ENCODE assay signal across 18 cellular contexts in genomic region chr15:71239592-71240364, GRCh38.
DNase-seq lines count a peak whose midpoint lies in the region; ATAC-seq, FAIRE-seq and TF ChIP-seq lines count a peak whose summit lies in the region.
"Had no signal": no experiment of that assay in that cellular context is flagged by ENCODE, and none has a peak within 500 bp of the region (broad histone marks: within the 10 kb centered on the region; RNA-seq: fewer than 3 reads in every experiment).

No MANE protein-coding gene starts in this region.

- H3K4me2 ChIP-seq in mammary epithelial cell (ENCODE audit: insufficient read depth, low read depth, low read length) (no peak overlapping the region), H1 (ENCODE audit: insufficient read depth in 1 of 2, low read depth in 2 of 2, low read length in 2 of 2) (no peak overlapping the region)
- H3K4me2 ChIP-seq: BLaER1 treated with 17β-estradiol and CSF1 and Interleukin-3, amounts not matched to agents 10 nM and 100 nM had no signal

- H3K36me3 Mint-ChIP-seq in MCF 10A (ENCODE audit: insufficient read depth, unreplicated experiment) (peaks cover 12% of the 10 kb centered on the region), nephron (ENCODE audit: low read depth) (no peaks in the 10 kb centered on the region)

- no peak overlapping the region for H2AK5ac ChIP-seq in H1 (ENCODE audit: low read depth, low read length)

- H3K9me3 Mint-ChIP-seq in MCF 10A (ENCODE audit: unreplicated experiment) (no peaks in the 10 kb centered on the region), nephron (peaks cover 3% of the 10 kb centered on the region)
- H3K9me3 Mint-ChIP-seq: H9 had no signal

- H2BK120ac ChIP-seq in H1 (replicated peaks; ENCODE audit: low read depth, low read length), result no peak overlapping the region

- H4K8ac ChIP-seq in H1 (ENCODE audit: extremely low read depth, insufficient read depth, low read length), result no peak overlapping the region

- WGBS in mammary epithelial cell (ENCODE audit: low coverage, missing lambda C conversion rate), result 90% methylated on average over 10 of the region's 10 CpGs
- WGBS in H1 (ENCODE audit: extremely low coverage in 1 of 2, insufficient coverage in 1 of 2, insufficient read length in 1 of 2, insufficient replicate concordance in 2 of 2, low coverage in 1 of 2, low lambda C conversion rate in 2 of 2, missing lambda C conversion rate in 1 of 2), 2 experiments, result 86% methylated on average over 10 of the region's 10 CpGs; no CpG with 5 or more reads in 1 of the 2 experiments

- CTCF ChIA-PET in MCF 10A (lab: Yijun Ruan, JAX), result interaction anchor here (0.6 to 0.7 kb wide), 5 partner anchors 11 to 515 kb away, joined by 3 to 4 read pairs (median 4); partner anchors contain the start of gene THSD4
- CTCF ChIA-PET in mammary epithelial cell (lab: Charles Lee; ENCODE audit: low non-redundant PET), result no interaction called here
- CTCF ChIA-PET in H1 (lab: Charles Lee; ENCODE audit: partially characterized antibody), result interaction anchor here (0.7 to 1.8 kb wide), 8 partner anchors 9 to 974 kb away, joined by 3 to 8 read pairs (median 4); no protein-coding TSS in a partner anchor

- H3K14ac ChIP-seq in H1 (ENCODE audit: insufficient read length), result no peak overlapping the region

- BruUV-seq in MCF 10A (replicated peaks; lab: Mats Ljungman, UMichigan), result no TSS peak
- no TSS peak for BruUV-seq in mammary epithelial cell (replicated peaks; lab: Mats Ljungman, UMichigan)

- no peak for TF ChIP-seq POLR2A in H1 (IDR thresholded peaks at IDR 0.05; ENCODE audit: control extremely low read depth in 1 of 2, low read depth in 2 of 2, low read length in 2 of 2)

- H3K18ac ChIP-seq in H1 (ENCODE audit: extremely low read depth, low read length), result no peak overlapping the region; the same call in 1 of the 2 replicates

- no peaks in the 10 kb centered on the region for H4K20me1 ChIP-seq in mammary epithelial cell (ENCODE audit: insufficient read depth, low read length)
- no peaks in the 10 kb centered on the region for H4K20me1 ChIP-seq in H1 (replicated peaks in 1 of 2; ENCODE audit: control insufficient read depth in 1 of 2, insufficient read depth in 2 of 2, low read length in 2 of 2)
- H4K20me1 ChIP-seq: BLaER1 treated with 17β-estradiol and CSF1 and Interleukin-3, amounts not matched to agents 10 nM and 100 nM had no signal

- in situ Hi-C loops in mammary epithelial cell (cut with MboI; ENCODE audit: low sequenced_read_pairs in 2 of 2), result no loop called here

- TF ChIP-seq CTCF in MCF 10A (IDR thresholded peaks at IDR 0.05; ENCODE audit: unreplicated experiment) (no peak), mammary epithelial cell (conservative IDR thresholded peaks at IDR 0.05 in 1 of 2, IDR thresholded peaks at IDR 0.05 in 1 of 2; ENCODE audit: extremely low read depth in 1 of 2, insufficient read depth in 1 of 2, low read depth in 1 of 2, low read length in 2 of 2) (no peak), H1 (IDR thresholded peaks at IDR 0.05; ENCODE audit: control extremely low read depth in 1 of 3, insufficient read depth in 1 of 3, low read depth in 1 of 3, low read length in 3 of 3) (no peak), nephron (IDR thresholded peaks at IDR 0.05; ENCODE audit: unreplicated experiment in 3 of 3) (no peak)

- no peaks in the 10 kb centered on the region for H3K79me1 ChIP-seq in H1 (ENCODE audit: low read depth, low read length)

- H3K4me1 Mint-ChIP-seq in MCF 10A (ENCODE audit: insufficient read depth, unreplicated experiment) (peaks cover 27% of the 10 kb centered on the region), nephron (peaks cover 37% of the 10 kb centered on the region)

- H3K27ac ChIP-seq in mammary epithelial cell (ENCODE audit: insufficient read depth, low read depth, low read length) (no peak overlapping the region), H1 (ENCODE audit: low read depth, low read length) (no peak overlapping the region)
- H3K27ac ChIP-seq: BLaER1 treated with 17β-estradiol and CSF1 and Interleukin-3, amounts not matched to agents 10 nM and 100 nM had no signal

- peaks cover 2% of the 10 kb centered on the region for H3K79me2 ChIP-seq in mammary epithelial cell (ENCODE audit: insufficient read depth, low read length)
- H3K79me2 ChIP-seq in H1 (ENCODE audit: control insufficient read depth in 1 of 2, insufficient read depth in 2 of 2, low read length in 2 of 2), result no peaks in the 10 kb centered on the region

- H3K27me3 Mint-ChIP-seq in MCF 10A (ENCODE audit: insufficient read depth, unreplicated experiment), result no peaks in the 10 kb centered on the region
- peaks cover 9% of the 10 kb centered on the region for H3K27me3 Mint-ChIP-seq in nephron (ENCODE audit: low read depth)

- peak overlapping the region; percentile 22 for H4K5ac ChIP-seq in H1 (ENCODE audit: insufficient read length, low read depth, low read length)

- no peak overlapping the region for H2BK15ac ChIP-seq in H1 (ENCODE audit: low read length)

- H2BK5ac ChIP-seq in H1 (ENCODE audit: low read depth, low read length), result 0 out of 2 replicates have a peak overlapping the region, but pooled peaks have one; percentile 8

- no peaks in the 10 kb centered on the region for H3K9me3 ChIP-seq in mammary epithelial cell (replicated peaks; ENCODE audit: insufficient read depth, low read length)
- no peaks in the 10 kb centered on the region for H3K9me3 ChIP-seq in H1 (ENCODE audit: insufficient read depth in 2 of 2, low read depth in 1 of 2, low read length in 1 of 2)
- H3K9me3 ChIP-seq: BLaER1 treated with 17β-estradiol and CSF1 and Interleukin-3, amounts not matched to agents 10 nM and 100 nM had no signal

- no peak overlapping the region for H3K4me3 ChIP-seq in mammary epithelial cell (replicated peaks in 1 of 3; ENCODE audit: insufficient read depth in 1 of 3, low read depth in 2 of 3, low read length in 3 of 3)
- H3K4me3 ChIP-seq in H1 (ENCODE audit: extremely low read depth in 1 of 4, insufficient read depth in 2 of 4, low read depth in 3 of 4, low read length in 4 of 4), result no peak overlapping the region
- H3K4me3 ChIP-seq: BLaER1 treated with 17β-estradiol and CSF1 and Interleukin-3, amounts not matched to agents 10 nM and 100 nM had no signal

- ATAC-seq in HG03159 (IDR thresholded peaks at IDR 0.05; ENCODE audit: unreplicated experiment), result no peak

- peak overlapping the region; percentile 43; the same call in 1 of the 2 replicates for H2BK20ac ChIP-seq in H1 (ENCODE audit: low read length)

- no peak overlapping the region for H4K91ac ChIP-seq in H1 (replicated peaks; ENCODE audit: insufficient read length, low read length)

- H3K56ac ChIP-seq in H1 (replicated peaks; ENCODE audit: insufficient read length, low read depth, low read length), result no peak overlapping the region

- no peaks in the 10 kb centered on the region for H3K23me2 ChIP-seq in H1 (ENCODE audit: low read depth, low read length)

- no peak for FAIRE-seq in H1 (lab: Jason Lieb, UNC)
- FAIRE-seq: GM12892 had no signal

- H3K4me1 ChIP-seq in mammary epithelial cell (ENCODE audit: insufficient read depth, low read length), result peaks cover 11% of the 10 kb centered on the region
- peaks cover 0 to 8% (median 3%) of the 10 kb centered on the region in 4 experiments; a peak in 3 of 7 replicates for H3K4me1 ChIP-seq in H1 (replicated peaks in 1 of 4; ENCODE audit: control insufficient read depth in 3 of 4, insufficient read depth in 4 of 4, low read length in 3 of 4)
- H3K4me1 ChIP-seq: BLaER1 treated with 17β-estradiol and CSF1 and Interleukin-3, amounts not matched to agents 10 nM and 100 nM had no signal

- H3K27ac Mint-ChIP-seq in MCF 10A (ENCODE audit: low read depth, unreplicated experiment) (peak overlapping the region; percentile 57), nephron (peak overlapping the region in 2 of 3 experiments; percentile 25 to 42)
- H3K27ac Mint-ChIP-seq: H9 had no signal

- DNase-seq in MCF 10A (ENCODE audit: unreplicated experiment) (no peak), mammary epithelial cell (no peak), NCI-H69 (lab: John Stamatoyannopoulos, UW) (peak; percentile 9), H1 (ENCODE audit: low read depth in 1 of 2, low spot score in 2 of 2) (no peak), KG1 (lab: John Stamatoyannopoulos, UW) (no peak), GM19238 (ENCODE audit: insufficient read length, low spot score) (no peak)
- DNase-seq: 8988T, GF-D8, H9, KBM-7, NCI-H1092, NCI-H146, NCI-H2081, SIG-M5 had no signal

- peaks cover 17% of the 10 kb centered on the region for H3K36me3 ChIP-seq in mammary epithelial cell (ENCODE audit: insufficient read depth, low read length)
- H3K36me3 ChIP-seq in H1 (ENCODE audit: control insufficient read depth in 2 of 4, insufficient read depth in 4 of 4, low read length in 3 of 4), result no peaks in the 10 kb centered on the region; a peak in 1 of 8 replicates
- H3K36me3 ChIP-seq: BLaER1 treated with 17β-estradiol and CSF1 and Interleukin-3, amounts not matched to agents 10 nM and 100 nM had no signal

- dilution Hi-C loops in mammary epithelial cell (cut with HindIII; ENCODE audit: low sequenced_read_pairs), result no loop called here

- TF ChIP-seq EP300 in H1 (IDR thresholded peaks at IDR 0.05; ENCODE audit: borderline replicate concordance in 1 of 2, low read depth in 2 of 2, low read length in 2 of 2), result no peak

- H3K4me3 Mint-ChIP-seq in MCF 10A (ENCODE audit: unreplicated experiment) (no peak overlapping the region), nephron (no peak overlapping the region)
- H3K4me3 Mint-ChIP-seq: H9 had no signal

- TF ChIP-seq RAD21 in H1 (IDR thresholded peaks at IDR 0.05 in 1 of 2, conservative IDR thresholded peaks at IDR 0.05 in 1 of 2; ENCODE audit: low read depth in 2 of 2, low read length in 2 of 2), result no peak

- intact Hi-C loops in MCF 10A (cut with micrococcal nuclease) (no loop called here), mammary epithelial cell (cut with micrococcal nuclease) (loop anchor here (5.0 kb wide), 2 partner anchors 38 to 203 kb away; no protein-coding TSS in a partner anchor)

- no peak overlapping the region for H3K23ac ChIP-seq in H1 (ENCODE audit: insufficient read length)

- H3K27me3 ChIP-seq in mammary epithelial cell (ENCODE audit: insufficient read depth, low read length), result no peaks in the 10 kb centered on the region
- H3K27me3 ChIP-seq in H1 (replicated peaks in 1 of 4; ENCODE audit: control insufficient read depth in 3 of 4, extremely low read depth in 1 of 4, insufficient read depth in 3 of 4, low read length in 3 of 4), result no peaks in the 10 kb centered on the region
- H3K27me3 ChIP-seq: BLaER1 treated with 17β-estradiol and CSF1 and Interleukin-3, amounts not matched to agents 10 nM and 100 nM had no signal

- H2AFZ ChIP-seq in mammary epithelial cell (ENCODE audit: low read depth, low read length) (no peak overlapping the region), H1 (ENCODE audit: low read length) (no peak overlapping the region)

- POLR2A ChIA-PET in MCF 10A (lab: Yijun Ruan, JAX) (interaction anchor here (0.9 to 1.1 kb wide), 2 partner anchors 24 to 89 kb away, joined by 3 to 4 read pairs; no protein-coding TSS in a partner anchor), H1 (lab: Charles Lee; ENCODE audit: partially characterized antibody) (interaction anchor here (1.4 to 1.7 kb wide), 4 partner anchors 9 to 26 kb away, joined by 4 read pairs; no protein-coding TSS in a partner anchor)

- no peak overlapping the region for H3K4ac ChIP-seq in H1 (replicated peaks; ENCODE audit: insufficient read length, low read depth, low read length)

- H3K9ac ChIP-seq in mammary epithelial cell (ENCODE audit: insufficient read depth, low read length) (no peak overlapping the region), H1 (replicated peaks in 1 of 4; ENCODE audit: extremely low read depth in 1 of 4, low read depth in 3 of 4, low read length in 3 of 4) (no peak overlapping the region)
- H3K9ac ChIP-seq: BLaER1 treated with 17β-estradiol and CSF1 and Interleukin-3, amounts not matched to agents 10 nM and 100 nM had no signal

- H2BK12ac ChIP-seq in H1 (ENCODE audit: low read depth, low read length), result no peak overlapping the region
